Comparison of ENCODE assay signal across 19 cellular contexts in genomic region chr19:28521614-28522544, GRCh38.
A peak's percentile ranks its signal among the peaks of the same experiment; 100 is the strongest.
DNase-seq lines count a peak whose midpoint lies in the region; ATAC-seq, FAIRE-seq and TF ChIP-seq lines count a peak whose summit lies in the region.
"Had no signal": no experiment of that assay in that cellular context is flagged by ENCODE, and none has a peak within 500 bp of the region (broad histone marks: within the 10 kb centered on the region; RNA-seq: fewer than 3 reads in every experiment).

No MANE protein-coding gene starts in this region.

- H3K27ac ChIP-seq in OCI-LY1 (ENCODE audit: low read depth, low read length, poor library complexity, severe bottlenecking) (peak overlapping the region; percentile 36), esophagus muscularis mucosa (replicated peaks in 1 of 4) (no peak overlapping the region)
- H3K27ac ChIP-seq: 22Rv1, A549, C4-2B had no signal

- TF ChIP-seq CTCF in OCI-LY1 (IDR thresholded peaks at IDR 0.05; ENCODE audit: low read length) (no peak), esophagus muscularis mucosa (IDR thresholded peaks at IDR 0.05) (no peak)

- H3K4me3 ChIP-seq in OCI-LY1 (ENCODE audit: low read depth, low read length, poor library complexity, severe bottlenecking) (no peak overlapping the region), esophagus muscularis mucosa (no peak overlapping the region)
- H3K4me3 ChIP-seq: A549, HAP-1 had no signal

- H2AFZ ChIP-seq in OCI-LY1 (ENCODE audit: low read length), result no peak overlapping the region

- peaks cover 48% of the 10 kb centered on the region for H3K4me1 ChIP-seq in OCI-LY1 (ENCODE audit: insufficient read depth, low read length, severe bottlenecking)
- H3K4me1 ChIP-seq in esophagus muscularis mucosa, result no peaks in the 10 kb centered on the region
- H3K4me1 ChIP-seq: A549, HAP-1 had no signal

- no peaks in the 10 kb centered on the region for H3K79me2 ChIP-seq in OCI-LY1 (ENCODE audit: insufficient read depth, low read length)

- no peak overlapping the region for H3K9ac ChIP-seq in OCI-LY1 (ENCODE audit: low read length)

- no peaks in the 10 kb centered on the region for H3F3A ChIP-seq in OCI-LY1 (ENCODE audit: insufficient read depth, low read length)

- 80% methylated on average over 9 of the region's 9 CpGs for WGBS in esophagus muscularis mucosa

- no peaks in the 10 kb centered on the region for H3K9me3 ChIP-seq in OCI-LY1 (ENCODE audit: low read length)
- no peaks in the 10 kb centered on the region for H3K9me3 ChIP-seq in esophagus muscularis mucosa
- H3K9me3 ChIP-seq: HAP-1 had no signal

- H3K4me2 ChIP-seq in OCI-LY1 (ENCODE audit: low read length), result no peak overlapping the region
- H3K4me2 ChIP-seq: A549 had no signal

- peak; percentile 0 for DNase-seq in NCI-H1092 treated with DMSO at 0.1 percent for 48 hours (lab: John Stamatoyannopoulos, UW)
- no peak for DNase-seq in NCI-H1092 (lab: John Stamatoyannopoulos, UW)
- DNase-seq in esophagus muscularis mucosa (ENCODE audit: extremely low spot score), result peak; percentile 50
- DNase-seq in urothelium cell line (ENCODE audit: low spot score), result no peak
- no peak for DNase-seq in activated T-cell treated with anti-CD3 and anti-CD28 coated beads, Interleukin-2, amount 50 U/mL, for 1 hour
- DNase-seq in Right ventricle myocardium superior, result no peak
- DNase-seq: AML-193; CD4-positive, alpha-beta T cell; DMS153; DMS79; GF-D8; IMR-90 had no signal

- no peak for TF ChIP-seq POLR2A in esophagus muscularis mucosa (IDR thresholded peaks at IDR 0.05; ENCODE audit: low read depth)

- intact Hi-C loops in esophagus muscularis mucosa (cut with DNase I) (no loop called here), Right ventricle myocardium superior (cut with DNase I) (no loop called here)

- ATAC-seq in Right ventricle myocardium superior (ENCODE audit: poor library complexity), result no peak
- ATAC-seq in GM18907 (IDR thresholded peaks at IDR 0.05; ENCODE audit: unreplicated experiment), result no peak
- ATAC-seq: A549 had no signal

- H3K9me2 ChIP-seq in OCI-LY1 (ENCODE audit: low read depth, low read length), result no peaks in the 10 kb centered on the region

- no peak for TF ChIP-seq EP300 in esophagus muscularis mucosa (IDR thresholded peaks at IDR 0.05)

- H4K20me1 ChIP-seq in OCI-LY1 (ENCODE audit: insufficient read depth, low read length), result no peaks in the 10 kb centered on the region

- H3K27me3 ChIP-seq in OCI-LY1 (ENCODE audit: insufficient read depth, low read length) (no peaks in the 10 kb centered on the region), esophagus muscularis mucosa (no peaks in the 10 kb centered on the region)

- H3K36me3 ChIP-seq in OCI-LY1 (ENCODE audit: insufficient read depth, low read length), result no peaks in the 10 kb centered on the region
- H3K36me3 ChIP-seq in esophagus muscularis mucosa, result no peaks in the 10 kb centered on the region
- H3K36me3 ChIP-seq: HAP-1 had no signal

- FAIRE-seq in urothelium cell line (lab: Jason Lieb, UNC), result peak; percentile 59
- FAIRE-seq: HTR-8/SVneo had no signal

Comparison
In these comparisons a context has a peak if more than half of its experiments do, and no peak if none do; other contexts are left out.
1. DNase-seq: peak in NCI-H1092 treated with DMSO at 0.1 percent for 48 hours (single experiment) and esophagus muscularis mucosa (single experiment); none in NCI-H1092 (single experiment), urothelium cell line (single experiment), activated T-cell treated with anti-CD3 and anti-CD28 coated beads, Interleukin-2, amount 50 U/mL, for 1 hour (single experiment) and Right ventricle myocardium superior (single experiment).